ENCODE assay signal across 23 cellular contexts in the genomic region with DNA sequence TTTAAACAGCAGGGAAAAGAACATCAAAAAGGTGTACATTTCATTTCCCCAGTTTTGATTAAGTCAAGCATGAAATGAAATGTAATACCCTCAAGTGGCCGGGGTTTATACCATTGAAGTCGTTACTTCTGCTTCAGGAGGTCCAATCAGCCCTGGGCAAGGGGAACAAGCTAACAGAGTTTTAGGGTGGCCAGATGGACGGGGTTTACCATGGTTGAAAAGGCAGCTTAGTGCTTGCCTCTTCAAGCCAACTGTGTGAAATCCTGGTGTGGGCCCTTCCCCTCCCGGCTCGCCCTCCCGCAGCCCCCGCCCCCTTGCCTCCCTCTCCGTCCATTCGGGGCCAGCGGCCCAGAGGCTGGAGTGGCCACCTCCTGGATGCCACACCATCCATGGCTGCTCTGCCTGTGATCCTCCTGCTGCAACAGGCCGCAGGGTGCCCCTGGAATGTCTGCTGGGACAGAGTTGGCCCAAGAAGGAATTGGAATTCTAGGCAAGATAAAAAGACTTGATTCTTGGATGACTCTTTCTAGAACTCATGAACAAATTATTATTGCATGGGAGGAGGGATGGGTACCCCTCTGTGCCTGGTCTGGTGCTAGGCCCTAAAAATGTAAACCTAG.
"Had no signal": no experiment of that assay in that cellular context is flagged by ENCODE, and none has a peak within 500 bp of the region (broad histone marks: within the 10 kb centered on the region; RNA-seq: fewer than 3 reads in every experiment).

No MANE protein-coding gene starts in this region.

- H3K27ac ChIP-seq: body of pancreas, cardiac muscle cell, foreskin keratinocyte, left lung, pancreas, thoracic aorta, upper lobe of right lung had no signal

- H3K4me1 ChIP-seq: body of pancreas, foreskin keratinocyte, left lung, pancreas, upper lobe of right lung had no signal

- H3K9me3 ChIP-seq: body of pancreas, left lung, pancreas, thoracic aorta, upper lobe of right lung had no signal

- H3K36me3 ChIP-seq: cardiac muscle cell, left lung, pancreas, thoracic aorta, upper lobe of right lung had no signal

- DNase-seq: activated CD4-positive, alpha-beta T cell treated with anti-CD3 and anti-CD28 coated beads, Interleukin-2, amount 10 ng/mL, durations not matched to agents 7 days and 5 days; activated CD8-positive, alpha-beta memory T cell treated with anti-CD3 and anti-CD28 coated beads, Interleukin-2, amount 10 ng/mL, durations not matched to agents 7 days and 5 days; activated CD8-positive, alpha-beta T cell treated with anti-CD3 and anti-CD28 coated beads for 36 hours; activated effector memory CD4-positive, alpha-beta T cell treated with anti-CD3 and anti-CD28 coated beads, Interleukin-2, amount 50 U/mL, for 16 hours; activated naive CD4-positive, alpha-beta T cell treated with anti-CD3 and anti-CD28 coated beads, Interleukin-2, amount 50 U/mL, for 16 hours; activated naive CD8-positive, alpha-beta T cell treated with anti-CD3 and anti-CD28 coated beads, Interleukin-2, amount 50 U/mL, for 24 hours; activated T-cell treated with anti-CD3 and anti-CD28 coated beads for 4 hours; body of pancreas; effector CD8-positive, alpha-beta T cell; erythroblast; foreskin keratinocyte; left lung; naive thymus-derived CD4-positive, alpha-beta T cell; pancreas; right cardiac atrium; stimulated activated CD4-positive, alpha-beta T cell treated with anti-CD3 and anti-CD28 coated beads, Interleukin-4, amount 100 ng/mL, for 24 hours; stimulated activated naive CD4-positive, alpha-beta T cell treated with Interleukin-2 at 50 U/mL for 16 hours; T-helper 2 cell; upper lobe of right lung had no signal

- ATAC-seq: activated CD4-positive, CD25-positive, alpha-beta regulatory T cell treated with anti-CD3 and anti-CD28 coated beads, Interleukin-2, amount 50 U/mL, for 24 hours; activated CD8-positive, alpha-beta memory T cell treated with anti-CD3 and anti-CD28 coated beads, Interleukin-2, amount 10 ng/mL, durations not matched to agents 7 days and 5 days; activated CD8-positive, alpha-beta T cell treated with anti-CD3 and anti-CD28 coated beads for 36 hours; activated naive CD8-positive, alpha-beta T cell treated with anti-CD3 and anti-CD28 coated beads, Interleukin-2, amount 50 U/mL, for 24 hours; body of pancreas; foreskin keratinocyte; left lung; naive thymus-derived CD4-positive, alpha-beta T cell; pancreas; right cardiac atrium; upper lobe of right lung had no signal

- H3K27me3 ChIP-seq: body of pancreas, cardiac muscle cell, foreskin keratinocyte, pancreas, upper lobe of right lung had no signal

- H3K4me3 ChIP-seq: body of pancreas, cardiac muscle cell, left lung, lung, pancreas, thoracic aorta, upper lobe of right lung had no signal
